In genomic region chr12:62816624-62817023, GRCh38 we compare ENCODE assay signal across 9 cellular contexts.
"Had no signal": no experiment of that assay in that cellular context is flagged by ENCODE, and none has a peak within 500 bp of the region (broad histone marks: within the 10 kb centered on the region; RNA-seq: fewer than 3 reads in every experiment).

No MANE protein-coding gene starts in this region.

- H3K4me3 ChIP-seq: GM23248, HAP-1, K562 had no signal

- DNase-seq: GM23248, GOT3, H7, HFFc6, IMR-90, KG1 had no signal

- H3K36me3 ChIP-seq: HAP-1 had no signal

- H3K27ac Mint-ChIP-seq: HFFc6 had no signal

- H3K9me3 ChIP-seq: HAP-1 had no signal

- H3K27ac ChIP-seq: GM23248 had no signal

- ATAC-seq: HCT116, K562 had no signal

- H2AFZ ChIP-seq: GM23248 had no signal

- H3K4me3 Mint-ChIP-seq: HFFc6 had no signal

- H3K9ac ChIP-seq: GM23248 had no signal
